In the genomic region with DNA sequence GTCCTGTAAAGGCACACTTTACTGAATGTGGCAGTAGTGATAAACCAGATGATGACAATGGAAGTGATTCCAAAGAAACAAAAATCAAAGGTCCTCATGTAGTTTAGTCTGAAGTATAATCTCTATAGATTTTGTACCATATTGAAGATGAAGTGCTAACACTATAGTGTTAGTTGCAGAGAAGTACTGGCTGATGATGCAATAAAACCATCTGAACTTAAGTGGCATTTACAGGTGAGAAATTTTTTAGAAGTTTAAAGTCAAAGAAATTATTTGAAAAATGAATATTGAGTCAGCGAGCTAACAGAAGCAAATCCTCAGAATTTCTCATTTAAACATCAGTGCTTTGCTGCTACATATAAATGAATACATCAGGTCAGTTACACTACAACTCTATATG, we compare ENCODE assay signal across 6 cellular contexts.
"Had no signal": no experiment of that assay in that cellular context is flagged by ENCODE, and none has a peak within 500 bp of the region (broad histone marks: within the 10 kb centered on the region; RNA-seq: fewer than 3 reads in every experiment).

No MANE protein-coding gene starts in this region.

- H3K4me2 ChIP-seq: GM23338, KMS-11 had no signal

- H2AFZ ChIP-seq: GM23338 had no signal

- H3K27ac ChIP-seq: KMS-11 had no signal

- H3K9ac ChIP-seq: KMS-11 had no signal

- H3K4me3 ChIP-seq: GM23338 had no signal

- DNase-seq: H9, HCEC 1CT, Karpas-422, KBM-7 had no signal
